In genomic region chr3:41207355-41207754, GRCh38 we compare ENCODE assay signal across 18 cellular contexts. TPM values are rescaled to one million over a fixed set of nuclear protein-coding genes. Genes with fewer than 3 reads are reported as not detected.
A peak's percentile ranks its signal among the peaks of the same experiment; 100 is the strongest.
DNase-seq lines count a peak whose midpoint lies in the region; ATAC-seq and TF ChIP-seq lines count a peak whose summit lies in the region.
"Had no signal": no experiment of that assay in that cellular context is flagged by ENCODE, and none has a peak within 500 bp of the region (broad histone marks: within the 10 kb centered on the region; RNA-seq: fewer than 3 reads in every experiment).

No MANE protein-coding gene starts in this region.

- peak overlapping the region in 1 of 2 donors; percentile 1 for H3K4me3 Mint-ChIP-seq in stimulated activated naive B cell treated with anti-CD40 and anti-IgM and Interleukin-4, amounts not matched to agents 10 μg/mL and 1 μg/mL and 100 μg/mL, for 72 hours
- H3K4me3 Mint-ChIP-seq: dendritic cell treated with granulocyte-macrophage colony-stimulating factor and Interleukin-4, amounts not matched to agents 40 ng/mL and 50 ng/mL, for 4 days; nephron progenitor cell had no signal

- H3K36me3 Mint-ChIP-seq in stimulated activated naive B cell treated with anti-CD40 and anti-IgM and Interleukin-4, amounts not matched to agents 10 μg/mL and 1 μg/mL and 100 μg/mL, for 72 hours: peaks cover 21 to 32% of the 10 kb centered on the region in 2 donors

- intact Hi-C loops in Right ventricle myocardium inferior (cut with DNase I): loop anchor here (2.0 kb wide), 1 partner anchor 13 kb away; no protein-coding TSS in a partner anchor

- CTCF ChIA-PET in HEK293T (lab: Yijun Ruan, JAX): no interaction called here

- H3K4me1 Mint-ChIP-seq in stimulated activated naive B cell treated with anti-CD40 and anti-IgM and Interleukin-4, amounts not matched to agents 10 μg/mL and 1 μg/mL and 100 μg/mL, for 72 hours: peaks cover 45 to 73% of the 10 kb centered on the region in 2 donors

- H3K4me3 ChIP-seq in cardiac muscle cell (no peak overlapping the region), hepatocyte (no peak overlapping the region)
- H3K4me3 ChIP-seq: esophagus squamous epithelium had no signal

- peak overlapping the region; percentile 88 for H3K4me2 ChIP-seq in hepatocyte

- POLR2A ChIA-PET in HEK293T (lab: Yijun Ruan, JAX): interaction anchor here (2.6 kb wide), 1 partner anchor 8 kb away, joined by 12 read pairs; the partner anchor contains the start of gene CTNNB1

- 43% methylated on average over 1 of the region's 1 CpG for WGBS in hepatocyte (ENCODE audit: low lambda C conversion rate, missing lambda C conversion rate)

- DNase-seq in cardiac muscle cell (ENCODE audit: low read depth in 1 of 2, low spot score in 1 of 2) (peak in 1 of 2 donors; percentile 40), Right ventricle myocardium inferior (ENCODE audit: missing footprints) (no peak), OCI-M1 (lab: John Stamatoyannopoulos, UW) (peak; percentile 32), hepatocyte (ENCODE audit: low spot score) (no peak), HEK293T (ENCODE audit: extremely low spot score) (no peak), foreskin keratinocyte (no peak)
- no peak for DNase-seq in stimulated activated naive B cell treated with anti-CD40 and anti-IgM and Interleukin-4, amounts not matched to agents 10 μg/mL and 1 μg/mL and 100 μg/mL, for 72 hours
- DNase-seq: activated CD4-positive, CD25-positive, alpha-beta regulatory T cell treated with anti-CD3 and anti-CD28 coated beads, Interleukin-2, amount 50 U/mL, for 72 hours; amygdala; DMS79; esophagus squamous epithelium; NCI-H2029; NCI-H524 treated with DMSO at 0.1 percent for 48 hours; nephron progenitor cell; stimulated activated naive CD4-positive, alpha-beta T cell had no signal

- peaks cover 100% of the 10 kb centered on the region for H3K79me2 ChIP-seq in hepatocyte

- ATAC-seq in Right ventricle myocardium inferior (no peak), HG03159 (IDR thresholded peaks at IDR 0.05; ENCODE audit: unreplicated experiment) (no peak), foreskin keratinocyte (no peak)
- no peak for ATAC-seq in stimulated activated naive B cell treated with anti-CD40 and anti-IgM and Interleukin-4, amounts not matched to agents 10 μg/mL and 1 μg/mL and 100 μg/mL, for 72 hours (replicated peaks)
- ATAC-seq: left lobe of liver had no signal

- no peaks in the 10 kb centered on the region for H3K9me2 ChIP-seq in hepatocyte (replicated peaks; ENCODE audit: insufficient read depth)

- H3K4me1 ChIP-seq in cardiac muscle cell (ENCODE audit: low read depth) (peaks cover 69% of the 10 kb centered on the region), hepatocyte (ENCODE audit: insufficient read depth) (peaks cover 43% of the 10 kb centered on the region), foreskin keratinocyte (peaks cover 18% of the 10 kb centered on the region)

- H3K27me3 ChIP-seq in cardiac muscle cell (no peaks in the 10 kb centered on the region), hepatocyte (no peaks in the 10 kb centered on the region), foreskin keratinocyte (no peaks in the 10 kb centered on the region)
- H3K27me3 ChIP-seq: esophagus squamous epithelium had no signal

- TF ChIP-seq CTCF in cardiac muscle cell (IDR thresholded peaks at IDR 0.05; ENCODE audit: low read depth, low read length) (no peak), hepatocyte (IDR thresholded peaks at IDR 0.05; ENCODE audit: poor library complexity) (no peak), foreskin keratinocyte (conservative IDR thresholded peaks at IDR 0.05) (no peak)

- no peaks in the 10 kb centered on the region for H3K36me3 ChIP-seq in cardiac muscle cell
- H3K36me3 ChIP-seq in hepatocyte (replicated peaks; ENCODE audit: insufficient read depth, low read depth): no peaks in the 10 kb centered on the region

- peak overlapping the region; percentile 74 for H3K27ac ChIP-seq in cardiac muscle cell
- no peak overlapping the region for H3K27ac ChIP-seq in hepatocyte
- H3K27ac ChIP-seq in foreskin keratinocyte: no peak overlapping the region
- H3K27ac ChIP-seq: esophagus squamous epithelium had no signal

- no peaks in the 10 kb centered on the region for H3K27me3 Mint-ChIP-seq in stimulated activated naive B cell treated with anti-CD40 and anti-IgM and Interleukin-4, amounts not matched to agents 10 μg/mL and 1 μg/mL and 100 μg/mL, for 72 hours
- H3K27me3 Mint-ChIP-seq: dendritic cell treated with granulocyte-macrophage colony-stimulating factor and Interleukin-4, amounts not matched to agents 40 ng/mL and 50 ng/mL, for 4 days had no signal

- no peaks in the 10 kb centered on the region for H3K9me3 ChIP-seq in cardiac muscle cell (ENCODE audit: low read depth)
- no peaks in the 10 kb centered on the region for H3K9me3 ChIP-seq in hepatocyte (ENCODE audit: low read depth)
- H3K9me3 ChIP-seq: esophagus squamous epithelium had no signal

- H2AFZ ChIP-seq in hepatocyte: no peak overlapping the region

- peaks cover 0 to 2% of the 10 kb centered on the region in 2 donors for H3K9me3 Mint-ChIP-seq in stimulated activated naive B cell treated with anti-CD40 and anti-IgM and Interleukin-4, amounts not matched to agents 10 μg/mL and 1 μg/mL and 100 μg/mL, for 72 hours
- H3K9me3 Mint-ChIP-seq: dendritic cell treated with granulocyte-macrophage colony-stimulating factor and Interleukin-4, amounts not matched to agents 40 ng/mL and 50 ng/mL, for 4 days had no signal

- H3K27ac Mint-ChIP-seq in stimulated activated naive B cell treated with anti-CD40 and anti-IgM and Interleukin-4, amounts not matched to agents 10 μg/mL and 1 μg/mL and 100 μg/mL, for 72 hours: peak overlapping the region; percentile 81
- H3K27ac Mint-ChIP-seq: dendritic cell treated with granulocyte-macrophage colony-stimulating factor and Interleukin-4, amounts not matched to agents 40 ng/mL and 50 ng/mL, for 4 days; nephron progenitor cell had no signal

- peaks cover 100% of the 10 kb centered on the region for H4K20me1 ChIP-seq in hepatocyte (ENCODE audit: insufficient read depth, poor library complexity, severe bottlenecking)

TF ChIP-seq in HEK293T, 16 proteins besides CTCF, POLR2A, EP300 and RAD21:
- TF ChIP-seq CTBP1 (IDR thresholded peaks at IDR 0.05; ENCODE audit: borderline replicate concordance) (no peak), FOXM1 (IDR thresholded peaks at IDR 0.05; ENCODE audit: borderline replicate concordance) (no peak), HDGF (IDR thresholded peaks at IDR 0.05; ENCODE audit: borderline replicate concordance) (no peak), TARDBP (IDR thresholded peaks at IDR 0.05) (no peak), ZNF384 (IDR thresholded peaks at IDR 0.05) (no peak), ARNT (IDR thresholded peaks at IDR 0.05) (no peak), SP1 (IDR thresholded peaks at IDR 0.05) (no peak), FOXA1 (IDR thresholded peaks at IDR 0.05) (no peak), NFRKB (IDR thresholded peaks at IDR 0.05) (no peak), ELF4 (IDR thresholded peaks at IDR 0.05) (no peak), L3MBTL2 (conservative IDR thresholded peaks at IDR 0.05) (no peak), FOXK2 (IDR thresholded peaks at IDR 0.05) (no peak), PKNOX1 (IDR thresholded peaks at IDR 0.05) (no peak), LEF1 (IDR thresholded peaks at IDR 0.05; ENCODE audit: borderline replicate concordance) (no peak), SUZ12 (IDR thresholded peaks at IDR 0.05) (no peak), BHLHE40 (IDR thresholded peaks at IDR 0.05; ENCODE audit: borderline replicate concordance) (no peak)
TF ChIP-seq in HEK293T: peak in this region for 0.

RNA-seq across cellular contexts. Expression of gene CTNNB1, which starts 8.1 kb away (rescaled TPM):
- total RNA-seq in cardiac muscle cell: 554 and 574 TPM in 2 replicates
- polyA plus RNA-seq in cardiac muscle cell: 213 and 298 TPM in 2 replicates
- total RNA-seq in Right ventricle myocardium inferior: 160 TPM
- 623 and 663 TPM in 2 replicates for total RNA-seq in hepatocyte
- 109 and 137 TPM in 2 replicates for polyA plus RNA-seq in hepatocyte
- total RNA-seq in foreskin keratinocyte: 438 and 461 TPM in 2 replicates
- polyA plus RNA-seq in foreskin keratinocyte: 135 and 150 TPM in 2 replicates
